Comparison of ENCODE assay signal across 32 cellular contexts in the genomic region with DNA sequence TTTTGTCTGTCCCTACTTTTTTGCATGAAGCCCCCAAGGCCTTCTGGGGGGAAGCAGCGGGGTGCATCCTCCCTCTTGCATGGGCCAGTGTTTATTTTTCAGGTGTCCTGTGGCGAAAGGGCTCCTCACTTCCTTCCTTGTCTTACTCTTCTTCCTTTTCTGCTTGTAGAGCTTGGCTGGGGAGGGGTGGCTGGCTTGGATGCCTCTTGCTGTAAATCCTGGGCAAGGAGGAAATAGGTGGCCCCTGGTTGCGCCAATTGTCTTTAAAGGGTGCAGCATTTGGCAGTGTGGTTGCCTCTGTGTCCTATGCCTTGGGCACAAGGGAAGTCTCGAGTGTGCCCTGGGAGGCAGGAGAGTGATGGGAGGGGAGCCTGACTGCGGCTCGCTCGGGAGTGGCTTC.
"Had no signal": no experiment of that assay in that cellular context is flagged by ENCODE, and none has a peak within 500 bp of the region (broad histone marks: within the 10 kb centered on the region; RNA-seq: fewer than 3 reads in every experiment).

No MANE protein-coding gene starts in this region.

- H3K36me3 ChIP-seq: adrenal gland, colonic mucosa, gastrocnemius medialis, WERI-Rb-1 had no signal

- H3K4me3 Mint-ChIP-seq: activated B cell treated with CpG ODN at 0.5 μM for 24 hours; activated CD8-positive, alpha-beta T cell treated with anti-CD3 and anti-CD28 coated beads for 36 hours; activated naive CD4-positive, alpha-beta T cell treated with anti-CD3 and anti-CD28 coated beads, Interleukin-2, amount 50 U/mL, for 24 hours; activated naive CD8-positive, alpha-beta T cell treated with anti-CD3 and anti-CD28 coated beads for 36 hours; activated naive CD8-positive, alpha-beta T cell treated with anti-CD3 and anti-CD28 coated beads, Interleukin-2, amount 50 U/mL, for 24 hours; activated T-cell treated with anti-CD3 and anti-CD28 coated beads, Interleukin-2, amount 50 U/mL, for 4 hours; activated T-helper 17 cell treated with anti-CD3 and anti-CD28 coated beads, Interleukin-2, amount 50 U/mL, for 72 hours; T-helper 17 cell; T-helper 2 cell treated with Interferon-gamma antibody and Interleukin-4, amounts not matched to agents 5 μg/mL and 100 μg/mL, for 36 hours had no signal

- DNase-seq: activated B cell treated with CpG ODN at 0.5 μM for 24 hours; activated CD4-positive, alpha-beta T cell treated with anti-CD3 and anti-CD28 coated beads for 48 hours; activated CD4-positive, alpha-beta T cell treated with anti-CD3 and anti-CD28 coated beads, Interleukin-2, amount 50 U/mL, for 1 hour; activated CD4-positive, alpha-beta T cell treated with anti-CD3 and anti-CD28 coated beads, Interleukin-2, amount 50 U/mL, for 48 hours; activated CD8-positive, alpha-beta memory T cell treated with anti-CD3 and anti-CD28 coated beads for 24 hours; activated CD8-positive, alpha-beta T cell treated with anti-CD3 and anti-CD28 coated beads for 36 hours; activated effector memory CD4-positive, alpha-beta T cell treated with Interleukin-2 at 50 U/mL for 16 hours; activated gamma-delta T cell treated with Interleukin-2 at 50 U/mL for 16 hours; activated naive CD4-positive, alpha-beta T cell treated with Interleukin-2 at 50 U/mL for 16 hours; activated naive CD8-positive, alpha-beta T cell treated with anti-CD3 and anti-CD28 coated beads for 36 hours; activated naive CD8-positive, alpha-beta T cell treated with anti-CD3 and anti-CD28 coated beads, Interleukin-2, amount 50 U/mL, for 24 hours; activated T-cell treated with anti-CD3 and anti-CD28 coated beads, Interleukin-2, amount 50 U/mL, for 4 hours; adrenal gland; amygdala; aorta; body of pancreas; central memory CD4-positive, alpha-beta T cell; cerebellar nuclear complex; colonic mucosa; effector CD8-positive, alpha-beta T cell; foreskin fibroblast; gastrocnemius medialis; glutamatergic neuron; T-helper 1 cell; T-helper 17 cell; T1000; WERI-Rb-1 had no signal

- H3K9me3 ChIP-seq: adrenal gland, body of pancreas, colonic mucosa, gastrocnemius medialis had no signal

- H3K4me1 ChIP-seq: adrenal gland, body of pancreas, colonic mucosa, gastrocnemius medialis had no signal

- H3K27ac Mint-ChIP-seq: activated B cell treated with CpG ODN at 0.5 μM for 24 hours; activated CD8-positive, alpha-beta T cell treated with anti-CD3 and anti-CD28 coated beads for 36 hours; activated naive CD4-positive, alpha-beta T cell treated with anti-CD3 and anti-CD28 coated beads, Interleukin-2, amount 50 U/mL, for 24 hours; activated naive CD8-positive, alpha-beta T cell treated with anti-CD3 and anti-CD28 coated beads for 36 hours; activated naive CD8-positive, alpha-beta T cell treated with anti-CD3 and anti-CD28 coated beads, Interleukin-2, amount 50 U/mL, for 24 hours; activated T-helper 17 cell treated with anti-CD3 and anti-CD28 coated beads, Interleukin-2, amount 50 U/mL, for 72 hours; T-helper 17 cell; T-helper 2 cell treated with Interferon-gamma antibody and Interleukin-4, amounts not matched to agents 5 μg/mL and 100 μg/mL, for 36 hours had no signal

- H3K36me3 Mint-ChIP-seq: activated naive CD4-positive, alpha-beta T cell treated with anti-CD3 and anti-CD28 coated beads, Interleukin-2, amount 50 U/mL, for 24 hours; activated naive CD8-positive, alpha-beta T cell treated with anti-CD3 and anti-CD28 coated beads for 36 hours had no signal

- H3K27me3 ChIP-seq: adrenal gland, body of pancreas, colonic mucosa, gastrocnemius medialis had no signal

- H3K4me1 Mint-ChIP-seq: activated B cell treated with CpG ODN at 0.5 μM for 24 hours; activated naive CD4-positive, alpha-beta T cell treated with anti-CD3 and anti-CD28 coated beads, Interleukin-2, amount 50 U/mL, for 24 hours; activated naive CD8-positive, alpha-beta T cell treated with anti-CD3 and anti-CD28 coated beads for 36 hours; activated naive CD8-positive, alpha-beta T cell treated with anti-CD3 and anti-CD28 coated beads, Interleukin-2, amount 50 U/mL, for 24 hours; activated T-helper 17 cell treated with anti-CD3 and anti-CD28 coated beads, Interleukin-2, amount 50 U/mL, for 72 hours; T-helper 17 cell had no signal

- H3K9me3 Mint-ChIP-seq: activated B cell treated with CpG ODN at 0.5 μM for 24 hours; activated CD8-positive, alpha-beta T cell treated with anti-CD3 and anti-CD28 coated beads for 36 hours; activated naive CD4-positive, alpha-beta T cell treated with anti-CD3 and anti-CD28 coated beads, Interleukin-2, amount 50 U/mL, for 24 hours; activated naive CD8-positive, alpha-beta T cell treated with anti-CD3 and anti-CD28 coated beads, Interleukin-2, amount 50 U/mL, for 24 hours; activated T-cell treated with anti-CD3 and anti-CD28 coated beads, Interleukin-2, amount 50 U/mL, for 4 hours; activated T-helper 17 cell treated with anti-CD3 and anti-CD28 coated beads, Interleukin-2, amount 50 U/mL, for 72 hours; T-helper 2 cell treated with Interferon-gamma antibody and Interleukin-4, amounts not matched to agents 5 μg/mL and 100 μg/mL, for 36 hours had no signal

- H3K27me3 Mint-ChIP-seq: activated B cell treated with CpG ODN at 0.5 μM for 24 hours; activated CD8-positive, alpha-beta T cell treated with anti-CD3 and anti-CD28 coated beads for 36 hours; activated naive CD8-positive, alpha-beta T cell treated with anti-CD3 and anti-CD28 coated beads for 36 hours had no signal

- H3K4me3 ChIP-seq: adrenal gland, body of pancreas, colonic mucosa, gastrocnemius medialis had no signal

- H3K27ac ChIP-seq: adrenal gland, body of pancreas, colonic mucosa, gastrocnemius medialis, WERI-Rb-1 had no signal

- ATAC-seq: activated CD4-positive, CD25-positive, alpha-beta regulatory T cell treated with anti-CD3 and anti-CD28 coated beads, Interleukin-2, amount 50 U/mL, for 24 hours; activated CD8-positive, alpha-beta T cell treated with anti-CD3 and anti-CD28 coated beads for 36 hours; activated naive CD8-positive, alpha-beta T cell treated with anti-CD3 and anti-CD28 coated beads, Interleukin-2, amount 50 U/mL, for 24 hours; activated T-cell treated with anti-CD3 and anti-CD28 coated beads, Interleukin-2, amount 50 U/mL, for 4 hours; activated T-helper 17 cell treated with anti-CD3 and anti-CD28 coated beads, Interleukin-2, amount 50 U/mL, for 72 hours; body of pancreas; esophagus mucosa; gastrocnemius medialis; T-helper 17 cell had no signal
